8 cellular contexts compared by ENCODE assay signal in genomic region chr11:125591659-125592304, GRCh38. TPM values are rescaled to one million over a fixed set of nuclear protein-coding genes. Genes with fewer than 3 reads are reported as not detected.
DNase-seq lines count a peak whose midpoint lies in the region; ATAC-seq, FAIRE-seq and TF ChIP-seq lines count a peak whose summit lies in the region.

No MANE protein-coding gene starts in this region.

- TF ChIP-seq CTCF in kidney (IDR thresholded peaks at IDR 0.05; ENCODE audit: borderline replicate concordance, extremely low read depth, insufficient read depth), result no peak

- peaks cover 38% of the 10 kb centered on the region for H3K4me1 ChIP-seq in CD4-positive, alpha-beta memory T cell (ENCODE audit: insufficient read depth, low read length)
- peaks cover 9% of the 10 kb centered on the region in 2 donors for H3K4me1 ChIP-seq in kidney (ENCODE audit: control insufficient read depth in 1 of 2, insufficient read depth in 1 of 2, low read depth in 1 of 2, low read length in 2 of 2)

- no peak for FAIRE-seq in kidney (lab: Jason Lieb, UNC)

- no peaks in the 10 kb centered on the region for H3K9me3 ChIP-seq in CD4-positive, alpha-beta memory T cell (ENCODE audit: control insufficient read depth in 1 of 2, low read length in 2 of 2)
- no peaks in the 10 kb centered on the region for H3K9me3 ChIP-seq in kidney (ENCODE audit: control insufficient read depth in 1 of 2, low read length in 2 of 2)

- no peaks in the 10 kb centered on the region for H3K9me3 Mint-ChIP-seq in CD4-positive, alpha-beta memory T cell
- H3K9me3 Mint-ChIP-seq in T-helper 2 cell treated with Interferon-gamma antibody and Interleukin-4, amounts not matched to agents 5 μg/mL and 100 μg/mL, for 36 hours, result no peaks in the 10 kb centered on the region

- H3K9ac ChIP-seq in kidney (ENCODE audit: low read length in 2 of 2), result peak overlapping the region; percentile 91 to 100

- H3K4me3 Mint-ChIP-seq in CD4-positive, alpha-beta memory T cell, result peak overlapping the region; percentile 92 to 98 (median 94)
- peak overlapping the region; percentile 100 for H3K4me3 Mint-ChIP-seq in T-helper 2 cell treated with Interferon-gamma antibody and Interleukin-4, amounts not matched to agents 5 μg/mL and 100 μg/mL, for 36 hours

- DNase-seq in CD4-positive, alpha-beta memory T cell, result peak in 1 of 5 donors; percentile 58
- DNase-seq in T-helper 2 cell treated with Interferon-gamma antibody and Interleukin-4, amounts not matched to agents 5 μg/mL and 100 μg/mL, for 36 hours (ENCODE audit: low spot score), result no peak
- DNase-seq in brain pericyte (ENCODE audit: low read depth, low spot score) (peak; percentile 26), kidney (peak; percentile 78), DMS114 treated with DMSO at 0.1 percent for 48 hours (lab: John Stamatoyannopoulos, UW; ENCODE audit: unreplicated experiment) (no peak)
- peak; percentile 43 to 44 for DNase-seq in stimulated activated CD4-positive, alpha-beta T cell treated with anti-CD3 and anti-CD28 coated beads, Interleukin-2, amount 100 ng/mL, for 24 hours

- peak overlapping the region; percentile 94 to 100 (median 98) for H3K27ac Mint-ChIP-seq in CD4-positive, alpha-beta memory T cell
- peak overlapping the region; percentile 96 for H3K27ac Mint-ChIP-seq in T-helper 2 cell treated with Interferon-gamma antibody and Interleukin-4, amounts not matched to agents 5 μg/mL and 100 μg/mL, for 36 hours

- intact Hi-C loops in CD4-positive, alpha-beta memory T cell (cut with micrococcal nuclease), result loop anchor here (1.0 to 10.0 kb wide), 9 partner anchors 22 to 673 kb away; partner anchors contain the start of genes CCDC15, CHEK1, EI24 and FAM118B
- intact Hi-C loops in kidney (cut with DNase I), result no loop called here

- CTCF ChIA-PET in CD4-positive, alpha-beta memory T cell (lab: Charles Lee; ENCODE audit: partially characterized antibody), result interaction anchor here (1.3 to 6.5 kb wide), 5 partner anchors 11 to 34 kb away, joined by 3 to 37 read pairs (median 4); partner anchors contain the start of genes CHEK1 and EI24

- ATAC-seq in GM19351 (IDR thresholded peaks at IDR 0.05; ENCODE audit: unreplicated experiment) (peak; percentile 14), HG03432 (IDR thresholded peaks at IDR 0.05; ENCODE audit: unreplicated experiment) (peak; percentile 22)

- peak overlapping the region; percentile 96 for H3K27ac ChIP-seq in CD4-positive, alpha-beta memory T cell (ENCODE audit: low read depth, low read length)
- H3K27ac ChIP-seq in kidney (ENCODE audit: low read depth in 2 of 2, low read length in 2 of 2), result peak overlapping the region; percentile 96 to 98

- H3K4me3 ChIP-seq in CD4-positive, alpha-beta memory T cell (ENCODE audit: low read length in 2 of 2), result peak overlapping the region; percentile 85 to 97
- peak overlapping the region; percentile 89 to 94 for H3K4me3 ChIP-seq in kidney (ENCODE audit: low read length in 2 of 2)

- POLR2A ChIA-PET in CD4-positive, alpha-beta memory T cell (lab: Charles Lee; ENCODE audit: partially characterized antibody), result interaction anchor here (1.0 to 6.1 kb wide), 20 partner anchors 8 to 845 kb away, joined by 3 to 107 read pairs (median 7); partner anchors contain the start of genes CHEK1, EI24, FOXRED1 and HYLS1

- no peaks in the 10 kb centered on the region for H3K27me3 Mint-ChIP-seq in CD4-positive, alpha-beta memory T cell
- H3K27me3 Mint-ChIP-seq in T-helper 2 cell treated with Interferon-gamma antibody and Interleukin-4, amounts not matched to agents 5 μg/mL and 100 μg/mL, for 36 hours (ENCODE audit: low read depth), result no peaks in the 10 kb centered on the region

- H3K36me3 ChIP-seq in CD4-positive, alpha-beta memory T cell (ENCODE audit: insufficient read depth, low read length), result no peaks in the 10 kb centered on the region
- H3K36me3 ChIP-seq in kidney (ENCODE audit: control insufficient read depth in 1 of 2, insufficient read depth in 2 of 2, low read length in 2 of 2), result no peaks in the 10 kb centered on the region

- peaks cover 5 to 14% of the 10 kb centered on the region in 2 donors for H3K36me3 Mint-ChIP-seq in CD4-positive, alpha-beta memory T cell
- peaks cover 28% of the 10 kb centered on the region for H3K36me3 Mint-ChIP-seq in T-helper 2 cell treated with Interferon-gamma antibody and Interleukin-4, amounts not matched to agents 5 μg/mL and 100 μg/mL, for 36 hours (ENCODE audit: low read depth)

- no peaks in the 10 kb centered on the region for H3K27me3 ChIP-seq in CD4-positive, alpha-beta memory T cell (ENCODE audit: insufficient read depth, low read length)

- H3K4me1 Mint-ChIP-seq in CD4-positive, alpha-beta memory T cell, result peaks cover 30 to 56% (median 44%) of the 10 kb centered on the region in 4 donors
- H3K4me1 Mint-ChIP-seq in T-helper 2 cell treated with Interferon-gamma antibody and Interleukin-4, amounts not matched to agents 5 μg/mL and 100 μg/mL, for 36 hours (ENCODE audit: low read depth), result peaks cover 37% of the 10 kb centered on the region

RNA-seq across cellular contexts. Expression of gene STT3A, which starts 0.9 kb away (rescaled TPM):
- 100 to 1,000 TPM; 133 to 138 TPM for total RNA-seq in CD4-positive, alpha-beta memory T cell
- polyA plus RNA-seq in CD4-positive, alpha-beta memory T cell, result 10 to 100 TPM; 81.8 to 86.7 TPM
- total RNA-seq in kidney, result 125 TPM
- 65.0 TPM for polyA plus RNA-seq in kidney (ENCODE audit: insufficient read depth, low read depth, low replicate concordance)

RNA-seq across cellular contexts. Expression of gene EI24, which starts 22.5 kb away (rescaled TPM):
- 10 to 100 TPM; 35.5 to 36.8 TPM for total RNA-seq in CD4-positive, alpha-beta memory T cell
- 10 to 100 TPM; 59.5 to 61.2 TPM for polyA plus RNA-seq in CD4-positive, alpha-beta memory T cell
- total RNA-seq in kidney, result 69.1 TPM
- 63.3 TPM for polyA plus RNA-seq in kidney (ENCODE audit: insufficient read depth, low read depth, low replicate concordance)

RNA-seq across cellular contexts. Expression of gene CHEK1, which starts 33.2 kb away (rescaled TPM):
- total RNA-seq in CD4-positive, alpha-beta memory T cell, result 1 to 10 TPM in 1 of 2 experiments, under 1 TPM in 1; 1.00 to 1.7 TPM
- polyA plus RNA-seq in CD4-positive, alpha-beta memory T cell, result 1 to 10 TPM; 2.0 TPM
- 4.9 TPM for total RNA-seq in kidney
- polyA plus RNA-seq in kidney (ENCODE audit: insufficient read depth, low read depth, low replicate concordance), result 4.6 TPM

Comparison
In these comparisons a context has a peak if more than half of its experiments do, and no peak if none do; other contexts are left out.
1. DNase-seq: peak in brain pericyte (single experiment), kidney (single experiment) and stimulated activated CD4-positive, alpha-beta T cell treated with anti-CD3 and anti-CD28 coated beads, Interleukin-2, amount 100 ng/mL, for 24 hours (2 of 2); none in T-helper 2 cell treated with Interferon-gamma antibody and Interleukin-4, amounts not matched to agents 5 μg/mL and 100 μg/mL, for 36 hours (single experiment) and DMS114 treated with DMSO at 0.1 percent for 48 hours (single experiment).